15 cellular contexts compared by ENCODE assay signal in genomic region chr13:79340490-79340889, GRCh38.
"Had no signal": no experiment of that assay in that cellular context is flagged by ENCODE, and none has a peak within 500 bp of the region (broad histone marks: within the 10 kb centered on the region; RNA-seq: fewer than 3 reads in every experiment).

No MANE protein-coding gene starts in this region.

- H3K27me3 ChIP-seq: right atrium auricular region, stomach had no signal

- H3K4me1 ChIP-seq: right atrium auricular region, stomach had no signal

- ATAC-seq: left cardiac atrium had no signal

- H3K27ac ChIP-seq: right atrium auricular region, skin epidermis, stomach, thoracic aorta had no signal

- DNase-seq: activated CD4-positive, alpha-beta T cell treated with anti-CD3 and anti-CD28 coated beads, Interleukin-2, amount 10 ng/mL, durations not matched to agents 7 days and 5 days; activated CD4-positive, CD25-positive, alpha-beta regulatory T cell; activated CD8-positive, alpha-beta memory T cell treated with anti-CD3 and anti-CD28 coated beads for 24 hours; activated naive CD4-positive, alpha-beta T cell treated with anti-CD3 and anti-CD28 coated beads for 36 hours; cortex of kidney; effector CD8-positive, alpha-beta T cell; immature natural killer cell; left cardiac atrium; midbrain; posterior cingulate gyrus; stomach had no signal

- H3K4me3 ChIP-seq: lung, right atrium auricular region, skin epidermis, stomach, thoracic aorta had no signal

- H3K9me3 ChIP-seq: right atrium auricular region, stomach, thoracic aorta had no signal
